23 cellular contexts compared by ENCODE assay signal in the genomic region with DNA sequence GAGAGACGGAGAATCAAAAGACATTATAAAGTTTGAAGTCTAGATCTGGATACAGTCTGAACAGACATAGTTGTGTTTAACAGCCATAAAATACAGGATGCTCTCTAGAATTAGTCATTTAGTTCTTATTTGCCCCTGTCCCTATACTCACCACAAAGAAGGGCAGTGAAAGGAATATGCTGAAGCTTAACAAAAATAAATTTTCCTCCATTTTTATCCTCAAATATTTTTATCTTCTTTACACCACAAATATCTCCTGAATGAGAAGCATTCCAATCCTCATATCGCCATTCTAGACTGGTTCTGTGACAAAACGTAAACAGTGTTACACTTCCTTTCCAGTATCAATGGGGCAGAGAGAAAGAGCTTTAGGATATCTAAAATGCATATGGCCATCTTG. TPM values are rescaled to one million over a fixed set of nuclear protein-coding genes. Genes with fewer than 3 reads are reported as not detected.
"Had no signal": no experiment of that assay in that cellular context is flagged by ENCODE, and none has a peak within 500 bp of the region (broad histone marks: within the 10 kb centered on the region; RNA-seq: fewer than 3 reads in every experiment).

No MANE protein-coding gene starts in this region.

- H3K27me3 Mint-ChIP-seq: IgD-negative memory B cell had no signal

- H3K9ac ChIP-seq: KMS-11 had no signal

- H3K4me2 ChIP-seq: KMS-11 had no signal

- ATAC-seq: K562, Panc1 had no signal

- H3K27ac Mint-ChIP-seq: IgD-negative memory B cell had no signal

- H3K36me3 Mint-ChIP-seq: IgD-negative memory B cell had no signal

- H3K4me3 ChIP-seq: K562 had no signal

- H3K4me3 Mint-ChIP-seq: IgD-negative memory B cell had no signal

- FAIRE-seq: K562 had no signal

- H3K27ac ChIP-seq: KMS-11, RWPE1 had no signal

- DNase-seq: Kasumi-1, MM.1S, NCI-H1092 treated with DMSO at 0.1 percent for 48 hours, NCI-H1436, NCI-H187, NCI-H2029, NCI-H2081 treated with DMSO at 0.1 percent for 48 hours, NCI-H2171, NCI-H226, NCI-H446, NCI-H510A, NCI-H524 treated with DMSO at 0.1 percent for 48 hours, NCI-H69, NCI-H774, SHP77 treated with DMSO at 0.1 percent for 48 hours had no signal

RNA-seq across cellular contexts. Expression of gene OR9A2, which starts 1.6 kb away (rescaled TPM):
- total RNA-seq: HT1080, K562, M059J, SK-MEL-5 had no signal
- polyA plus RNA-seq: IgD-negative memory B cell, K562 had no signal

RNA-seq across cellular contexts. Expression of gene OR6V1, which starts 26.8 kb away (rescaled TPM):
- total RNA-seq: HT1080, K562, M059J, SK-MEL-5 had no signal
- polyA plus RNA-seq: IgD-negative memory B cell, K562 had no signal
